In the genomic region with DNA sequence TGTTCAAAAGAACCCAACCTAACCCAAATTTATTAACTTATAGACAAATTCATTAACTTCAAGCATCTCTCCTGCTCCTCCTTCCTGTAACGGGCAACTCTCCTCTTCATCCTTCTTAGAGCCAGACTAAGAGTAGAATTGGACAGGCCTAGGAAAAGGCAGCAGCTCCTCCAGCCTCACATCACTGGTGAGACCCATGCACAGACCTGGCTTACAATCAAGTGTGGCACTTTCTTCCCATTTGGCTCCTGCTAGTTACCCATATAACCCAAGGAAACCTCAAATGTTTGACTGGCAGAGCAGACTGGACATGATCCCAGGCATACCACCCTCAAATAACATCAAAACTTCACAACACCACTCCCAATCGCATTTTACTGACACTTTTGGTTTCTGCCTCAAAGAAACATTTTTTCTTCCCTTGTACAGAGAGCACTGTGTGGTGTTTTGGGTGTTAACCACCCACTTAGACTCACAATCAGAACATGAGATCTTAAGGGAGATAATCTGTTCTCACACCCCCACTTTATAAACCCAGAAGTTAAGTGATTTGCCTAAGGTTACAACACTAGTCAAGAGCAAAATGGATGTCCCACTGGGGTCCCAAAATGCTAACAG, we compare ENCODE assay signal across 23 cellular contexts.
DNase-seq lines count a peak whose midpoint lies in the region; ATAC-seq and TF ChIP-seq lines count a peak whose summit lies in the region.
"Had no signal": no experiment of that assay in that cellular context is flagged by ENCODE, and none has a peak within 500 bp of the region (broad histone marks: within the 10 kb centered on the region; RNA-seq: fewer than 3 reads in every experiment).

No MANE protein-coding gene starts in this region.

- WGBS in esophagus, 2 donors, result 84% methylated on average over 2 of the region's 2 CpGs

- H3K27ac Mint-ChIP-seq in activated naive CD4-positive, alpha-beta T cell treated with anti-CD3 and anti-CD28 coated beads, Interleukin-2, amount 50 U/mL, for 72 hours, result no peak overlapping the region
- H3K27ac Mint-ChIP-seq in T-helper 17 cell (peak overlapping the region; percentile 73), type B pancreatic cell (peak overlapping the region; percentile 95)
- H3K27ac Mint-ChIP-seq: activated naive CD4-positive, alpha-beta T cell treated with anti-CD3 and anti-CD28 coated beads, Interleukin-2, amount 50 U/mL, for 24 hours had no signal

- H3K9me3 ChIP-seq in T-helper 17 cell (ENCODE audit: control insufficient read depth, low read length, poor library complexity, severe bottlenecking) (no peaks in the 10 kb centered on the region), esophagus (ENCODE audit: control insufficient read depth in 2 of 2, insufficient read depth in 1 of 2, low read depth in 1 of 2, low read length in 1 of 2) (no peaks in the 10 kb centered on the region)
- H3K9me3 ChIP-seq: BLaER1 treated with 17β-estradiol and CSF1 and Interleukin-3, amounts not matched to agents 10 nM and 100 nM; gastrocnemius medialis; suprapubic skin had no signal

- no peak for DNase-seq in activated naive CD4-positive, alpha-beta T cell treated with anti-CD3 and anti-CD28 coated beads, Interleukin-2, amount 50 U/mL, for 72 hours (ENCODE audit: low spot score in 2 of 2)
- no peak for DNase-seq in activated naive CD4-positive, alpha-beta T cell treated with Interleukin-2 at 50 U/mL for 16 hours
- DNase-seq in T-helper 17 cell (no peak), type B pancreatic cell (ENCODE audit: extremely low spot score, unreplicated experiment) (no peak), NCI-H146 treated with DMSO at 0.1 percent for 48 hours (lab: John Stamatoyannopoulos, UW; ENCODE audit: unreplicated experiment) (no peak), HEK293T (ENCODE audit: extremely low spot score) (no peak)
- DNase-seq: activated CD4-positive, alpha-beta T cell treated with anti-CD3 and anti-CD28 coated beads for 1 hour; aorta; cerebellar nuclear complex; gastrocnemius medialis; H7; hypothalamus; Kasumi-1; NCI-H187 treated with DMSO at 0.1 percent for 48 hours; NCI-H748 treated with DMSO at 0.1 percent for 48 hours; SHP77 had no signal

- TF ChIP-seq CTCF in type B pancreatic cell (conservative IDR thresholded peaks at IDR 0.05), result no peak

- H3K4me3 Mint-ChIP-seq in T-helper 17 cell (no peak overlapping the region), type B pancreatic cell (peak overlapping the region; percentile 6)
- H3K4me3 Mint-ChIP-seq: activated naive CD4-positive, alpha-beta T cell treated with anti-CD3 and anti-CD28 coated beads, Interleukin-2, amount 50 U/mL, for 24 hours had no signal

- H3K27ac ChIP-seq in esophagus (ENCODE audit: low read depth in 2 of 2, low read length in 1 of 2), result peak overlapping the region; percentile 72 to 77
- H3K27ac ChIP-seq: BLaER1 treated with 17β-estradiol and CSF1 and Interleukin-3, amounts not matched to agents 10 nM and 100 nM; gastrocnemius medialis; suprapubic skin had no signal

- H3K27me3 ChIP-seq in esophagus (ENCODE audit: control insufficient read depth in 1 of 2, insufficient read depth in 2 of 2, low read length in 2 of 2), result no peaks in the 10 kb centered on the region
- H3K27me3 ChIP-seq: BLaER1 treated with 17β-estradiol and CSF1 and Interleukin-3, amounts not matched to agents 10 nM and 100 nM; gastrocnemius medialis; suprapubic skin had no signal

- H3K4me1 ChIP-seq in esophagus (ENCODE audit: control insufficient read depth in 2 of 2, insufficient read depth in 2 of 2, low read length in 1 of 2), result peaks cover 8 to 11% of the 10 kb centered on the region in 2 donors

- CTCF ChIA-PET in HEK293T (lab: Yijun Ruan, JAX), result no interaction called here

- no peaks in the 10 kb centered on the region for H3K9me3 Mint-ChIP-seq in activated naive CD4-positive, alpha-beta T cell treated with anti-CD3 and anti-CD28 coated beads, Interleukin-2, amount 50 U/mL, for 72 hours
- H3K9me3 Mint-ChIP-seq in type B pancreatic cell, result peaks cover 7% of the 10 kb centered on the region
- H3K9me3 Mint-ChIP-seq: activated naive CD4-positive, alpha-beta T cell treated with anti-CD3 and anti-CD28 coated beads, Interleukin-2, amount 50 U/mL, for 24 hours had no signal

- H3K4me1 Mint-ChIP-seq in T-helper 17 cell, result peaks cover 11% of the 10 kb centered on the region
- H3K4me1 Mint-ChIP-seq in type B pancreatic cell (ENCODE audit: unreplicated experiment), result peaks cover 33% of the 10 kb centered on the region

- POLR2A ChIA-PET in HEK293T (lab: Yijun Ruan, JAX), result no interaction called here

- no peaks in the 10 kb centered on the region for H3K36me3 ChIP-seq in esophagus (ENCODE audit: control insufficient read depth in 2 of 2, insufficient read depth in 2 of 2, low read length in 1 of 2)
- H3K36me3 ChIP-seq: gastrocnemius medialis, suprapubic skin had no signal

- no peaks in the 10 kb centered on the region for H3K27me3 Mint-ChIP-seq in T-helper 17 cell
- no peaks in the 10 kb centered on the region for H3K27me3 Mint-ChIP-seq in type B pancreatic cell
- H3K27me3 Mint-ChIP-seq: activated naive CD4-positive, alpha-beta T cell treated with anti-CD3 and anti-CD28 coated beads, Interleukin-2, amount 50 U/mL, for 24 hours; progenitor cell of endocrine pancreas had no signal

- peak; percentile 34 to 41 for ATAC-seq in activated naive CD4-positive, alpha-beta T cell treated with anti-CD3 and anti-CD28 coated beads, Interleukin-2, amount 50 U/mL, for 72 hours
- ATAC-seq in T-helper 17 cell (peak; percentile 50), HG03135 (IDR thresholded peaks at IDR 0.05; ENCODE audit: unreplicated experiment) (no peak)
- ATAC-seq: esophagus mucosa, gastrocnemius medialis had no signal

- H3K4me3 ChIP-seq in esophagus (ENCODE audit: low read depth in 1 of 2, low read length in 2 of 2), result no peak overlapping the region
- H3K4me3 ChIP-seq: BLaER1 treated with 17β-estradiol and CSF1 and Interleukin-3, amounts not matched to agents 10 nM and 100 nM; gastrocnemius medialis; suprapubic skin had no signal

- no peaks in the 10 kb centered on the region for H3K36me3 Mint-ChIP-seq in activated naive CD4-positive, alpha-beta T cell treated with anti-CD3 and anti-CD28 coated beads, Interleukin-2, amount 50 U/mL, for 72 hours
- H3K36me3 Mint-ChIP-seq in T-helper 17 cell (ENCODE audit: low read depth) (no peaks in the 10 kb centered on the region), type B pancreatic cell (peaks cover 16% of the 10 kb centered on the region)
- H3K36me3 Mint-ChIP-seq: activated naive CD4-positive, alpha-beta T cell treated with anti-CD3 and anti-CD28 coated beads, Interleukin-2, amount 50 U/mL, for 24 hours had no signal

TF ChIP-seq in HEK293T, 16 proteins besides CTCF, POLR2A, EP300 and RAD21:
- TF ChIP-seq NFRKB (IDR thresholded peaks at IDR 0.05), result no peak
- TF ChIP-seq, protein P1, sequence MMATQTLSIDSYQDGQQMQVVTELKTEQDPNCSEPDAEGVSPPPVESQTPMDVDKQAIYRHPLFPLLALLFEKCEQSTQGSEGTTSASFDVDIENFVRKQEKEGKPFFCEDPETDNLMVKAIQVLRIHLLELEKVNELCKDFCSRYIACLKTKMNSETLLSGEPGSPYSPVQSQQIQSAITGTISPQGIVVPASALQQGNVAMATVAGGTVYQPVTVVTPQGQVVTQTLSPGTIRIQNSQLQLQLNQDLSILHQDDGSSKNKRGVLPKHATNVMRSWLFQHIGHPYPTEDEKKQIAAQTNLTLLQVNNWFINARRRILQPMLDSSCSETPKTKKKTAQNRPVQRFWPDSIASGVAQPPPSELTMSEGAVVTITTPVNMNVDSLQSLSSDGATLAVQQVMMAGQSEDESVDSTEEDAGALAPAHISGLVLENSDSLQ (IDR thresholded peaks at IDR 0.05), result no peak
- TF ChIP-seq CTBP1 (IDR thresholded peaks at IDR 0.05; ENCODE audit: borderline replicate concordance), result no peak
- no peak for TF ChIP-seq FOXM1 (IDR thresholded peaks at IDR 0.05; ENCODE audit: borderline replicate concordance)
- no peak for TF ChIP-seq ELF4 (IDR thresholded peaks at IDR 0.05)
- TF ChIP-seq SP1 (IDR thresholded peaks at IDR 0.05), result no peak
- TF ChIP-seq L3MBTL2 (conservative IDR thresholded peaks at IDR 0.05), result no peak
- TF ChIP-seq HDGF (IDR thresholded peaks at IDR 0.05; ENCODE audit: borderline replicate concordance), result no peak
- TF ChIP-seq ZNF384 (IDR thresholded peaks at IDR 0.05), result no peak
- TF ChIP-seq FOXK2 (IDR thresholded peaks at IDR 0.05), result no peak
- no peak for TF ChIP-seq SUZ12 (IDR thresholded peaks at IDR 0.05)
- TF ChIP-seq TARDBP (IDR thresholded peaks at IDR 0.05), result no peak
- TF ChIP-seq FOXA1 (IDR thresholded peaks at IDR 0.05), result no peak
- TF ChIP-seq ARNT (IDR thresholded peaks at IDR 0.05), result no peak
- no peak for TF ChIP-seq LEF1 (IDR thresholded peaks at IDR 0.05; ENCODE audit: borderline replicate concordance)
- no peak for TF ChIP-seq BHLHE40 (IDR thresholded peaks at IDR 0.05; ENCODE audit: borderline replicate concordance)
TF ChIP-seq in HEK293T: peak in this region for 0.

Comparison
In these comparisons a context has a peak if more than half of its experiments do, and no peak if none do; other contexts are left out.
1. H3K27ac Mint-ChIP-seq: peak in T-helper 17 cell (single experiment) and type B pancreatic cell (single experiment); none in activated naive CD4-positive, alpha-beta T cell treated with anti-CD3 and anti-CD28 coated beads, Interleukin-2, amount 50 U/mL, for 72 hours (0 of 2).